In genomic region chr3:172203522-172204258, GRCh38 we compare ENCODE assay signal across 10 cellular contexts.
DNase-seq lines count a peak whose midpoint lies in the region; ATAC-seq and TF ChIP-seq lines count a peak whose summit lies in the region.
"Had no signal": no experiment of that assay in that cellular context is flagged by ENCODE, and none has a peak within 500 bp of the region (broad histone marks: within the 10 kb centered on the region; RNA-seq: fewer than 3 reads in every experiment).

No MANE protein-coding gene starts in this region.

- intact Hi-C loops in Right ventricle myocardium inferior (cut with DNase I) (loop anchor here (5.0 kb wide), 4 partner anchors 51 to 114 kb away; no protein-coding TSS in a partner anchor), cardiac septum (cut with DNase I) (loop anchor here (2.0 to 5.0 kb wide), 4 partner anchors 54 to 163 kb away; no protein-coding TSS in a partner anchor)

- no peaks in the 10 kb centered on the region for H3K27me3 ChIP-seq in endocrine pancreas (ENCODE audit: control insufficient read depth, insufficient read depth, low read length)
- H3K27me3 ChIP-seq in muscle layer of duodenum (ENCODE audit: low read depth, low read length), result no peaks in the 10 kb centered on the region

- H3K36me3 ChIP-seq in endocrine pancreas (ENCODE audit: control insufficient read depth, insufficient read depth, low read length), result no peaks in the 10 kb centered on the region
- H3K36me3 ChIP-seq in muscle layer of duodenum (ENCODE audit: control insufficient read depth in 1 of 2, insufficient read depth in 2 of 2, low read length in 2 of 2), result peaks cover 0 to 23% of the 10 kb centered on the region in 2 donors

- TF ChIP-seq POLR2A in GM18505 (IDR thresholded peaks at IDR 0.05; ENCODE audit: borderline replicate concordance, extremely low read depth, insufficient read depth, insufficient read length), result no peak

- H3K27ac ChIP-seq in muscle layer of duodenum (ENCODE audit: low read length), result peak overlapping the region; percentile 78

- DNase-seq in Right ventricle myocardium inferior (ENCODE audit: missing footprints) (no peak), cardiac septum (ENCODE audit: low spot score) (no peak)
- DNase-seq: activated CD4-positive, alpha-beta memory T cell treated with anti-CD3 and anti-CD28 coated beads, Interleukin-2, amount 10 ng/mL, durations not matched to agents 7 days and 5 days had no signal

- H3K9ac ChIP-seq in endocrine pancreas (ENCODE audit: control insufficient read depth, insufficient read depth, low read length), result no peak overlapping the region

- H3K9me3 ChIP-seq in endocrine pancreas (ENCODE audit: control insufficient read depth, low read length) (no peaks in the 10 kb centered on the region), muscle layer of duodenum (ENCODE audit: control insufficient read depth in 1 of 2, low read length in 2 of 2) (no peaks in the 10 kb centered on the region)

- H3K4me3 ChIP-seq in endocrine pancreas (ENCODE audit: control insufficient read depth, insufficient read depth, low read length) (peak overlapping the region; percentile 52), muscle layer of duodenum (ENCODE audit: low read depth in 1 of 2, low read length in 2 of 2) (no peak overlapping the region)
- H3K4me3 ChIP-seq: K562 had no signal

- peak; percentile 33 for ATAC-seq in Right ventricle myocardium inferior
- no peak for ATAC-seq in HG03139 (IDR thresholded peaks at IDR 0.05; ENCODE audit: unreplicated experiment)
- ATAC-seq in GM18505 (IDR thresholded peaks at IDR 0.05; ENCODE audit: unreplicated experiment), result no peak
- no peak for ATAC-seq in GM18870 (IDR thresholded peaks at IDR 0.05; ENCODE audit: unreplicated experiment)
- no peak for ATAC-seq in GM19324 (IDR thresholded peaks at IDR 0.05; ENCODE audit: low FRiP score, unreplicated experiment)
- ATAC-seq: K562 had no signal

- H3K4me1 ChIP-seq in endocrine pancreas (ENCODE audit: control insufficient read depth, insufficient read depth, low read length), result peaks cover 11% of the 10 kb centered on the region
- H3K4me1 ChIP-seq in muscle layer of duodenum (ENCODE audit: control insufficient read depth in 1 of 2, insufficient read depth in 2 of 2, low read length in 2 of 2), result peaks cover 17 to 48% of the 10 kb centered on the region in 2 donors
